ENCODE assay signal across 10 cellular contexts in the genomic region with DNA sequence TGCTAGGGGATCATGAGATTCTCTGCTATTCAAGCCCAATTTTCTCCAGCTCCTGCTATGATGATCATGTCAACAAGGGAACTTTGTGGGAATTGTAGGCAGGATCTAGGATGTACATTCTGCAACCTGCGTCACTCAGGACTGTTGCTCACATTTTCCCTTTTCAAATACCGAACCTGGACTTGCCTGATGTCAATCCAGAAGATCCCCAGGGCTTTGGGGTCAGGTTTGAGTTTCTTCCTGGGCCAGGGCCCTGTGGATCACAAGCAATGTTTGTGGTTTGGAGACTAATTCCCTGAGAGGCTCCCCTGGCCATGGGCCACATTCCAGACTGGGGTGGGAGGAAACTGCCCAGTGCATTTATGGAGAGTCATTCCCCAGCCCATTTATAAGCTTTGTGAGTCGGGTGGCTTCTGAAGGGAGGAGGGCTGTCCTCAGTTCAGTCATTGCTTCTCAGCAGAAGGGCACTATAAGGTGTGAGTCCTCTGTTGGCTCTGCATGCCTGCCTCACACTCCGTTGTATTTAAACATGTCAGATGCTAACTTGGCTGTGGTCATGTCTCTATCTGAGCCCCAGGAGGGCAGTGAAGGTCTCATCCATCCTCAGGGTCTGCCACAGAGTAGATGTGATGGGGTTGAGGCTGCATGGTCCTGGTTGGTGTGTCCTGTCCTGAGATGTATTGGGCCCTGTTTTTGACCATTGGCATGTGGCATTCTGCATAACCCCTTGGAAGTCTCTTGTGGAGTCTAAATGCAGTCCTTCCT. TPM values are rescaled to one million over a fixed set of nuclear protein-coding genes. Genes with fewer than 3 reads are reported as not detected.
DNase-seq lines count a peak whose midpoint lies in the region; ATAC-seq and TF ChIP-seq lines count a peak whose summit lies in the region.
"Had no signal": no experiment of that assay in that cellular context is flagged by ENCODE, and none has a peak within 500 bp of the region (broad histone marks: within the 10 kb centered on the region; RNA-seq: fewer than 3 reads in every experiment).

No MANE protein-coding gene starts in this region.

- H3K27me3 ChIP-seq in AG04450 (ENCODE audit: control insufficient read depth, insufficient read depth, low read length): no peaks in the 10 kb centered on the region
- H3K27me3 ChIP-seq in muscle layer of duodenum (ENCODE audit: low read depth, low read length): peaks cover 5% of the 10 kb centered on the region

- H3K4me3 ChIP-seq in AG04450 (ENCODE audit: low read depth, low read length): no peak overlapping the region
- H3K4me3 ChIP-seq in muscle layer of duodenum (ENCODE audit: low read depth in 1 of 2, low read length in 2 of 2): peak overlapping the region in 1 of 2 donors; percentile 5
- H3K4me3 ChIP-seq: HAP-1 had no signal

- POLR2A ChIA-PET in AG04450 (lab: Yijun Ruan, JAX): interaction anchor here (0.9 to 2.4 kb wide), 3 partner anchors 27 to 134 kb away, joined by 3 to 10 read pairs (median 3); no protein-coding TSS in a partner anchor

- peaks cover 14 to 15% of the 10 kb centered on the region in 2 donors for H3K4me1 ChIP-seq in muscle layer of duodenum (ENCODE audit: control insufficient read depth in 1 of 2, insufficient read depth in 2 of 2, low read length in 2 of 2)

- no peak for TF ChIP-seq CTCF in AG04450 (IDR thresholded peaks at IDR 0.05; ENCODE audit: low read depth, low read length)

- H3K9me3 ChIP-seq in AG04450 (ENCODE audit: control insufficient read depth, insufficient read depth, low read length) (no peaks in the 10 kb centered on the region; the same call in 1 of the 2 replicates), muscle layer of duodenum (ENCODE audit: control insufficient read depth in 1 of 2, low read length in 2 of 2) (no peaks in the 10 kb centered on the region)
- H3K9me3 ChIP-seq: HAP-1, neutrophil had no signal

- H3K27ac ChIP-seq in AG04450 (ENCODE audit: low read depth, low read length) (peak overlapping the region; percentile 99), muscle layer of duodenum (ENCODE audit: low read length) (peak overlapping the region; percentile 90)
- H3K27ac ChIP-seq: neutrophil had no signal

- peaks cover 0 to 4% of the 10 kb centered on the region in 2 donors for H3K36me3 ChIP-seq in muscle layer of duodenum (ENCODE audit: control insufficient read depth in 1 of 2, insufficient read depth in 2 of 2, low read length in 2 of 2)
- H3K36me3 ChIP-seq: HAP-1, neutrophil had no signal

- ATAC-seq in esophagus mucosa (peak; percentile 53), GM18517 (IDR thresholded peaks at IDR 0.05; ENCODE audit: unreplicated experiment) (no peak), HG03460 (IDR thresholded peaks at IDR 0.05; ENCODE audit: unreplicated experiment) (no peak), GM21367 (IDR thresholded peaks at IDR 0.05; ENCODE audit: unreplicated experiment) (no peak)

- DNase-seq in AG04450 (ENCODE audit: low read depth, low spot score): peak; percentile 80
- DNase-seq in NCI-H2196 treated with DMSO at 0.1 percent for 48 hours (lab: John Stamatoyannopoulos, UW; ENCODE audit: unreplicated experiment): peak; percentile 19
- no peak for DNase-seq in anterior cingulate cortex (lab: John Stamatoyannopoulos, UW)

- CTCF ChIA-PET in AG04450 (lab: Charles Lee): interaction anchor here (1.0 to 4.4 kb wide), 8 partner anchors 14 to 124 kb away, joined by 5 to 121 read pairs (median 24); no protein-coding TSS in a partner anchor

RNA-seq across cellular contexts. Expression of gene KRT86, which starts 6.5 kb away (rescaled TPM):
- 0.04 TPM in 1 of 2 replicates, not detected in the other for polyA plus RNA-seq in AG04450 (2011; rRNA removed)
- polyA minus RNA-seq in AG04450 (2011; rRNA and poly(A)+ RNA removed): not detected in 2 replicates
- total RNA-seq in esophagus mucosa: not detected

RNA-seq across cellular contexts. Expression of gene KRT81, which starts 10.4 kb away (rescaled TPM):
- polyA plus RNA-seq in AG04450 (2011; rRNA removed): 0.24 and 2.3 TPM in 2 replicates
- 0.23 and 0.39 TPM in 2 replicates for polyA minus RNA-seq in AG04450 (2011; rRNA and poly(A)+ RNA removed)
- total RNA-seq in esophagus mucosa: not detected

RNA-seq across cellular contexts. Expression of gene KRT83, which starts 40.2 kb away (rescaled TPM):
- 0.04 TPM in 1 of 2 replicates, not detected in the other for polyA plus RNA-seq in AG04450 (2011; rRNA removed)
- polyA minus RNA-seq in AG04450 (2011; rRNA and poly(A)+ RNA removed): not detected in 2 replicates
- not detected for total RNA-seq in esophagus mucosa

RNA-seq across cellular contexts. Expression of gene KRT7, which starts 47.9 kb away (rescaled TPM):
- 1.0 and 4.6 TPM in 2 replicates for polyA plus RNA-seq in AG04450 (2011; rRNA removed)
- 0.60 and 1.1 TPM in 2 replicates for polyA minus RNA-seq in AG04450 (2011; rRNA and poly(A)+ RNA removed)
- 113 TPM for total RNA-seq in esophagus mucosa

Comparison
In these comparisons a context has a peak if more than half of its experiments do, and no peak if none do; other contexts are left out.
1. DNase-seq: peak in AG04450 (single experiment) and NCI-H2196 treated with DMSO at 0.1 percent for 48 hours (single experiment); none in anterior cingulate cortex (0 of 58).